Comparison of ENCODE assay signal across 17 cellular contexts in genomic region chr9:124395826-124396225, GRCh38. TPM values are rescaled to one million over a fixed set of nuclear protein-coding genes. Genes with fewer than 3 reads are reported as not detected.
"Had no signal": no experiment of that assay in that cellular context is flagged by ENCODE, and none has a peak within 500 bp of the region (broad histone marks: within the 10 kb centered on the region; RNA-seq: fewer than 3 reads in every experiment).

No MANE protein-coding gene starts in this region.

- ATAC-seq: SK-N-SH treated with all-trans-retinoic acid at 6 μM for 48 hours had no signal

- H3K4me3 ChIP-seq: MG63 had no signal

- H3K9me3 ChIP-seq: MG63 had no signal

- DNase-seq: Karpas-422, KG1, MG63, NCI-H1092, NCI-H1105 treated with DMSO at 0.1 percent for 48 hours, NCI-H1417 treated with DMSO at 0.1 percent for 48 hours, NCI-H146, NCI-H2029 treated with DMSO at 0.1 percent for 48 hours, NCI-H2171 treated with DMSO at 0.1 percent for 48 hours, NCI-H345, NCI-H446 treated with DMSO at 0.1 percent for 48 hours, NCI-H510A treated with DMSO at 0.1 percent for 48 hours, NCI-H526, SHP77 had no signal

- H3K27ac ChIP-seq: RWPE1 had no signal

- H3K27me3 ChIP-seq: MG63 had no signal

RNA-seq across cellular contexts. Expression of gene ADGRD2, which starts 54.4 kb away (rescaled TPM):
- total RNA-seq: HT-29 had no signal
